ENCODE assay signal across 20 cellular contexts in genomic region chrX:9370888-9371287, GRCh38.
A peak's percentile ranks its signal among the peaks of the same experiment; 100 is the strongest.
DNase-seq lines count a peak whose midpoint lies in the region; ATAC-seq and TF ChIP-seq lines count a peak whose summit lies in the region.
"Had no signal": no experiment of that assay in that cellular context is flagged by ENCODE, and none has a peak within 500 bp of the region (broad histone marks: within the 10 kb centered on the region; RNA-seq: fewer than 3 reads in every experiment).

No MANE protein-coding gene starts in this region.

- H3K79me2 ChIP-seq in GM23248 (ENCODE audit: insufficient read depth) (no peaks in the 10 kb centered on the region), neural cell (replicated peaks; ENCODE audit: insufficient read depth, low read length) (no peaks in the 10 kb centered on the region)
- H3K79me2 ChIP-seq: hepatocyte had no signal

- H3K36me3 ChIP-seq in GM23248 (ENCODE audit: low read depth) (no peaks in the 10 kb centered on the region), neural cell (ENCODE audit: insufficient read depth, low read length) (no peaks in the 10 kb centered on the region)
- H3K36me3 ChIP-seq: lower lobe of right lung had no signal

- no peak for ATAC-seq in HG02588 (IDR thresholded peaks at IDR 0.05; ENCODE audit: unreplicated experiment)
- ATAC-seq: lower lobe of right lung; stimulated activated effector memory CD8-positive, alpha-beta T cell treated with anti-CD3 and anti-CD28 coated beads, Interleukin-12 subunit alpha, Interleukin-12 subunit beta, amount 100 ng/mL, for 72 hours had no signal

- H3F3A ChIP-seq in GM23248 (ENCODE audit: insufficient read depth): no peaks in the 10 kb centered on the region
- no peaks in the 10 kb centered on the region for H3F3A ChIP-seq in neural cell (ENCODE audit: insufficient read depth, low read length, poor library complexity, severe bottlenecking)

- in situ Hi-C loops in GM23248 (cut with MboI) (no loop called here), astrocyte of the spinal cord (cut with HindIII; ENCODE audit: low sequenced_read_pairs) (no loop called here)

- H4K20me1 ChIP-seq in GM23248 (ENCODE audit: insufficient read depth) (no peaks in the 10 kb centered on the region), neural cell (ENCODE audit: insufficient read depth) (no peaks in the 10 kb centered on the region)

- H3K4me2 ChIP-seq in GM23248 (ENCODE audit: unreplicated experiment) (no peak overlapping the region), neural cell (ENCODE audit: low read length) (no peak overlapping the region)
- H3K4me2 ChIP-seq: hepatocyte had no signal

- peak; percentile 85 for TF ChIP-seq EP300 in neural cell (conservative IDR thresholded peaks at IDR 0.05; ENCODE audit: poor library complexity, severe bottlenecking)

- TF ChIP-seq CTCF in astrocyte of the spinal cord (IDR thresholded peaks at IDR 0.05; ENCODE audit: low read depth, low read length) (no peak), neural cell (IDR thresholded peaks at IDR 0.05; ENCODE audit: poor library complexity, severe bottlenecking) (no peak)

- WGBS in GM23248 (ENCODE audit: low coverage in 1 of 2, low lambda C conversion rate in 2 of 2, missing lambda C conversion rate in 2 of 2), 2 experiments: 29 to 33% methylated on average over 5 of the region's 5 CpGs

- H3K4me3 ChIP-seq in GM23248: no peak overlapping the region
- no peak overlapping the region for H3K4me3 ChIP-seq in astrocyte of the spinal cord (ENCODE audit: low read depth, low read length)
- H3K4me3 ChIP-seq in neural cell (ENCODE audit: low read length): no peak overlapping the region
- H3K4me3 ChIP-seq: hepatocyte, lower lobe of right lung had no signal

- H3K27me3 ChIP-seq in GM23248 (replicated peaks; ENCODE audit: insufficient read depth) (no peaks in the 10 kb centered on the region), neural cell (ENCODE audit: insufficient read depth, low read depth, low read length) (no peaks in the 10 kb centered on the region)
- H3K27me3 ChIP-seq: hepatocyte had no signal

- H3K9me3 ChIP-seq in GM23248 (ENCODE audit: low read depth) (no peaks in the 10 kb centered on the region), neural cell (ENCODE audit: low read length) (no peaks in the 10 kb centered on the region)
- H3K9me3 ChIP-seq: lower lobe of right lung had no signal

- H3K4me1 ChIP-seq in GM23248 (ENCODE audit: insufficient read depth): no peaks in the 10 kb centered on the region
- H3K4me1 ChIP-seq: lower lobe of right lung had no signal

- no peak overlapping the region for H3K27ac ChIP-seq in GM23248
- H3K27ac ChIP-seq in neural cell (ENCODE audit: low read length): no peak overlapping the region
- H3K27ac ChIP-seq: hepatocyte, lower lobe of right lung had no signal

- TF ChIP-seq RAD21 in neural cell (conservative IDR thresholded peaks at IDR 0.05): no peak

- H2AFZ ChIP-seq in GM23248: no peak overlapping the region
- H2AFZ ChIP-seq in neural cell (ENCODE audit: low read depth, low read length): no peak overlapping the region
- H2AFZ ChIP-seq: hepatocyte had no signal

- H3K9me2 ChIP-seq in GM23248 (ENCODE audit: insufficient read depth) (no peaks in the 10 kb centered on the region), neural cell (ENCODE audit: insufficient read depth, low read length) (no peaks in the 10 kb centered on the region)

- no peak overlapping the region for H3K9ac ChIP-seq in GM23248
- H3K9ac ChIP-seq in neural cell (ENCODE audit: low read length): no peak overlapping the region

- DNase-seq in Ammon's horn (ENCODE audit: low spot score): peak; percentile 28
- peak; percentile 65 for DNase-seq in GM23248
- peak; percentile 47 for DNase-seq in astrocyte of the spinal cord (ENCODE audit: low read depth, low spot score)
- DNase-seq in NCI-H2029 (lab: John Stamatoyannopoulos, UW): no peak
- DNase-seq in superior temporal gyrus (ENCODE audit: extremely low spot score): no peak
- DNase-seq: activated CD4-positive, alpha-beta T cell treated with anti-CD3 and anti-CD28 coated beads for 1 hour; activated naive CD4-positive, alpha-beta T cell treated with anti-CD3 and anti-CD28 coated beads, Interleukin-2, amount 10 ng/mL, durations not matched to agents 7 days and 5 days; activated T-cell treated with anti-CD3 and anti-CD28 coated beads, Interleukin-2, amount 50 U/mL, for 48 hours; aorta; DMS79 treated with DMSO at 0.1 percent for 48 hours; effector memory CD8-positive, alpha-beta T cell; Karpas-422; lower lobe of right lung; NCI-H1417; NCI-H2107; SW 1271 had no signal

TF ChIP-seq in neural cell, 6 proteins besides CTCF, POLR2A, EP300 and RAD21:
- TF ChIP-seq EZH2 (IDR thresholded peaks at IDR 0.05; ENCODE audit: borderline replicate concordance, insufficient read depth, low read length, poor library complexity, severe bottlenecking) (no peak), SMC3 (conservative IDR thresholded peaks at IDR 0.05; ENCODE audit: poor library complexity) (no peak), POLR2AphosphoS5 (IDR thresholded peaks at IDR 0.05) (peak; percentile 76), TAF1 (IDR thresholded peaks at IDR 0.05; ENCODE audit: low read depth) (no peak), MXI1 (conservative IDR thresholded peaks at IDR 0.05; ENCODE audit: poor library complexity, severe bottlenecking) (no peak)

Comparison
In these comparisons a context has a peak if more than half of its experiments do, and no peak if none do; other contexts are left out.
1. DNase-seq: peak in Ammon's horn (single experiment), GM23248 (single experiment) and astrocyte of the spinal cord (single experiment); none in NCI-H2029 (single experiment) and superior temporal gyrus (single experiment).